ENCODE assay signal across 8 cellular contexts in genomic region chr3:159929181-159929893, GRCh38. TPM values are rescaled to one million over a fixed set of nuclear protein-coding genes. Genes with fewer than 3 reads are reported as not detected.
DNase-seq lines count a peak whose midpoint lies in the region; ATAC-seq and TF ChIP-seq lines count a peak whose summit lies in the region.

No MANE protein-coding gene starts in this region.

- POLR2A ChIA-PET in RWPE1 (lab: Yijun Ruan, JAX; ENCODE audit: low non-redundant PET), result no interaction called here

- WGBS in psoas muscle, 3 donors, result 80 to 83% (median 82%) methylated on average over 8 of the region's 8 CpGs

- ATAC-seq in GM18868 (IDR thresholded peaks at IDR 0.05; ENCODE audit: unreplicated experiment) (peak; percentile 87), HG03064 (IDR thresholded peaks at IDR 0.05; ENCODE audit: low read depth, unreplicated experiment) (peak; percentile 69), psoas muscle (peak in 3 of 4 donors; percentile 27 to 42 (median 39)), GM18519 (IDR thresholded peaks at IDR 0.05; ENCODE audit: low FRiP score, unreplicated experiment) (no peak)

- H3K27me3 ChIP-seq in psoas muscle (ENCODE audit: insufficient read depth in 3 of 3, low read length in 2 of 3), result no peaks in the 10 kb centered on the region

- TF ChIP-seq CTCF in AG10803 (conservative IDR thresholded peaks at IDR 0.05; ENCODE audit: low read length), result peak; percentile 62
- TF ChIP-seq CTCF in RWPE1 (conservative IDR thresholded peaks at IDR 0.05; ENCODE audit: low read depth), result no peak
- peak; percentile 44 for TF ChIP-seq CTCF in fibroblast of pulmonary artery (IDR thresholded peaks at IDR 0.05; ENCODE audit: low read length, missing control alignments)
- peak; percentile 9 for TF ChIP-seq CTCF in psoas muscle (IDR thresholded peaks at IDR 0.05)

- no peak overlapping the region for H3K4me3 ChIP-seq in AG10803 (ENCODE audit: low read length)
- no peak overlapping the region for H3K4me3 ChIP-seq in fibroblast of pulmonary artery (replicated peaks; ENCODE audit: low read depth, low read length)
- no peak overlapping the region for H3K4me3 ChIP-seq in psoas muscle

- peak overlapping the region; percentile 83 for H3K27ac ChIP-seq in RWPE1
- peak overlapping the region; percentile 3 for H3K27ac ChIP-seq in psoas muscle

- intact Hi-C loops in psoas muscle (cut with DNase I), result no loop called here

- CTCF ChIA-PET in RWPE1 (lab: Yijun Ruan, JAX), result interaction anchor here (0.5 to 0.6 kb wide), 2 partner anchors 63 to 77 kb away, joined by 3 read pairs; no protein-coding TSS in a partner anchor

- peaks cover 4% of the 10 kb centered on the region for H3K9me3 ChIP-seq in psoas muscle

- H3K4me1 ChIP-seq in psoas muscle, result no peaks in the 10 kb centered on the region

- peak; percentile 81 for DNase-seq in AG10803 (ENCODE audit: low read depth)
- DNase-seq in RWPE1 (ENCODE audit: low spot score), result peak; percentile 36
- peak; percentile 61 for DNase-seq in fibroblast of pulmonary artery (ENCODE audit: low read depth)
- peak; percentile 20 to 52 for DNase-seq in psoas muscle
- DNase-seq in HUDEP-2 (lab: John Stamatoyannopoulos, UW; ENCODE audit: unreplicated experiment in 76 of 76), result no peak

- no peaks in the 10 kb centered on the region for H3K36me3 ChIP-seq in psoas muscle (ENCODE audit: insufficient read depth in 1 of 2, low read depth in 1 of 2)

RNA-seq across cellular contexts. Expression of gene IL12A, which starts 59.3 kb away (rescaled TPM):
- total RNA-seq in psoas muscle, result under 1 TPM; 0.19 to 0.79 (median 0.45) TPM
- under 1 TPM; 0.08 to 0.31 (median 0.09) TPM for polyA plus RNA-seq in psoas muscle

Comparison
In these comparisons a context has a peak if more than half of its experiments do, and no peak if none do; other contexts are left out.
1. DNase-seq: peak in AG10803 (single experiment), RWPE1 (single experiment), fibroblast of pulmonary artery (single experiment) and psoas muscle (2 of 2); none in HUDEP-2 (0 of 76).